18 cellular contexts compared by ENCODE assay signal in genomic region chr2:216768908-216769401, GRCh38.
"Had no signal": no experiment of that assay in that cellular context is flagged by ENCODE, and none has a peak within 500 bp of the region (broad histone marks: within the 10 kb centered on the region; RNA-seq: fewer than 3 reads in every experiment).

No MANE protein-coding gene starts in this region.

- H3K27ac Mint-ChIP-seq: nephron progenitor cell; stimulated activated naive CD8-positive, alpha-beta T cell treated with anti-CD3 and anti-CD28 coated beads, Interleukin-15, Interleukin-2, amounts not matched to agents 100 ng/mL and 50 ng/mL, for 24 hours; T-helper 2 cell treated with Interferon-gamma antibody and Interleukin-4, amounts not matched to agents 5 μg/mL and 100 μg/mL, for 36 hours had no signal

- DNase-seq: activated CD4-positive, alpha-beta T cell treated with anti-CD3 and anti-CD28 coated beads, Interleukin-2, amount 50 U/mL, for 1 hour; activated CD4-positive, CD25-positive, alpha-beta regulatory T cell treated with anti-CD3 and anti-CD28 coated beads, Interleukin-2, amount 50 U/mL, for 72 hours; activated CD8-positive, alpha-beta memory T cell treated with anti-CD3 and anti-CD28 coated beads, Interleukin-2, amount 50 U/mL, for 4 hours; activated effector memory CD4-positive, alpha-beta T cell treated with anti-CD3 and anti-CD28 coated beads, Interleukin-2, amount 50 U/mL, for 16 hours; activated naive CD4-positive, alpha-beta T cell treated with anti-CD3 and anti-CD28 coated beads, Interleukin-2, amount 50 U/mL, for 16 hours; activated T-cell treated with anti-CD3 and anti-CD28 coated beads, Interleukin-2, amount 50 U/mL, for 4 hours; gastrocnemius medialis; kidney; nephron progenitor cell; occipital lobe had no signal

- H3K4me3 Mint-ChIP-seq: activated T-cell treated with anti-CD3 and anti-CD28 coated beads, Interleukin-2, amount 50 U/mL, for 4 hours; nephron progenitor cell; stimulated activated naive CD8-positive, alpha-beta T cell treated with anti-CD3 and anti-CD28 coated beads, Interleukin-15, Interleukin-2, amounts not matched to agents 100 ng/mL and 50 ng/mL, for 24 hours; T-helper 2 cell treated with Interferon-gamma antibody and Interleukin-4, amounts not matched to agents 5 μg/mL and 100 μg/mL, for 36 hours had no signal

- H3K27ac ChIP-seq: ascending aorta, coronary artery, gastrocnemius medialis, skin epidermis had no signal

- H3K4me3 ChIP-seq: ascending aorta, coronary artery, gastrocnemius medialis, skin epidermis had no signal

- H3K36me3 ChIP-seq: ascending aorta, gastrocnemius medialis had no signal

- ATAC-seq: activated T-cell treated with anti-CD3 and anti-CD28 coated beads, Interleukin-2, amount 50 U/mL, for 4 hours; gastrocnemius medialis; left lobe of liver; right cardiac atrium had no signal

- H3K9me3 ChIP-seq: gastrocnemius medialis had no signal

- H3K9me3 Mint-ChIP-seq: stimulated activated naive CD8-positive, alpha-beta T cell treated with anti-CD3 and anti-CD28 coated beads, Interleukin-15, Interleukin-2, amounts not matched to agents 100 ng/mL and 50 ng/mL, for 24 hours; T-helper 2 cell treated with Interferon-gamma antibody and Interleukin-4, amounts not matched to agents 5 μg/mL and 100 μg/mL, for 36 hours had no signal

- FAIRE-seq: endometrium, kidney had no signal

- H3K27me3 ChIP-seq: ascending aorta, gastrocnemius medialis had no signal
